Comparison of ENCODE assay signal across 34 cellular contexts in the genomic region with DNA sequence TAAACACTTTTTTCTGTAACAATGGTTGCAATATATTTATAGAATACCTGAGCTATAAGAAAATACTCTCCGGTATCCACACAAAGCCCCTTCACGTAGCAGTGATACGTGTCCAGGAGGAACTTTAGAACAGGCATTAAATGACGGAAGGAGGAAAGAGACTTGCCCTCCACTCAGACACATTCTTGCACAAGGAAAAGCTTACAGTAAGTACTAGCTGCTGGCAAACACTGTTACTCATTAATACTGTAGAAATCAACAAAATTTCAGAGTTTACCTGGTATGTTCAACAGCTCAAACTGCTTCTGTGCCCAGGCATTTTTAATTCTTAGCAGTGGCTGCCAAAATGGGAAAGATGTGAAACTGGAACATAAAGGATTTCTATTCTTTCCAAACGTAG. TPM values are rescaled to one million over a fixed set of nuclear protein-coding genes. Genes with fewer than 3 reads are reported as not detected.
"Had no signal": no experiment of that assay in that cellular context is flagged by ENCODE, and none has a peak within 500 bp of the region (broad histone marks: within the 10 kb centered on the region; RNA-seq: fewer than 3 reads in every experiment).

No MANE protein-coding gene starts in this region.

- H3K27me3 ChIP-seq: adrenal gland, body of pancreas, brain microvascular endothelial cell, breast epithelium had no signal

- H3K4me3 ChIP-seq: adrenal gland, body of pancreas, breast epithelium had no signal

- H3K36me3 ChIP-seq: adrenal gland, brain microvascular endothelial cell, breast epithelium had no signal

- ATAC-seq: activated CD8-positive, alpha-beta T cell treated with anti-CD3 and anti-CD28 coated beads for 36 hours; activated naive CD4-positive, alpha-beta T cell treated with anti-CD3 and anti-CD28 coated beads, Interleukin-2, amount 50 U/mL, for 72 hours; activated T-cell treated with anti-CD3 and anti-CD28 coated beads, Interleukin-2, amount 50 U/mL, for 4 hours; activated T-cell treated with anti-CD3 and anti-CD28 coated beads, Interleukin-2, amount 50 U/mL, for 72 hours; activated T-helper 17 cell treated with anti-CD3 and anti-CD28 coated beads, Interleukin-2, amount 50 U/mL, for 72 hours; body of pancreas had no signal

- DNase-seq: activated B cell treated with CpG ODN at 0.5 μM for 24 hours; activated CD4-positive, alpha-beta memory T cell treated with anti-CD3 and anti-CD28 coated beads for 36 hours; activated CD4-positive, alpha-beta T cell treated with anti-CD3 and anti-CD28 coated beads for 4 hours; activated CD4-positive, alpha-beta T cell treated with anti-CD3 and anti-CD28 coated beads, Interleukin-2, amount 10 ng/mL, durations not matched to agents 24 days and 14 days; activated CD4-positive, alpha-beta T cell treated with anti-CD3 and anti-CD28 coated beads, Interleukin-2, amount 50 U/mL, for 1 hour; activated CD4-positive, alpha-beta T cell treated with anti-CD3 and anti-CD28 coated beads, Interleukin-2, amount 50 U/mL, for 4 hours; activated CD4-positive, CD25-positive, alpha-beta regulatory T cell treated with anti-CD3 and anti-CD28 coated beads, Interleukin-2, amount 50 U/mL, for 72 hours; activated CD8-positive, alpha-beta memory T cell treated with anti-CD3 and anti-CD28 coated beads, Interleukin-2, amount 50 U/mL, for 4 hours; activated CD8-positive, alpha-beta T cell treated with anti-CD3 and anti-CD28 coated beads for 36 hours; activated effector memory CD4-positive, alpha-beta T cell treated with anti-CD3 and anti-CD28 coated beads, Interleukin-2, amount 50 U/mL, for 16 hours; activated gamma-delta T cell treated with Interleukin-2 at 50 U/mL for 16 hours; activated naive CD4-positive, alpha-beta T cell; activated naive CD4-positive, alpha-beta T cell treated with anti-CD3 and anti-CD28 coated beads for 36 hours; activated naive CD4-positive, alpha-beta T cell treated with anti-CD3 and anti-CD28 coated beads, Interleukin-2, amount 50 U/mL, for 16 hours; activated naive CD8-positive, alpha-beta T cell treated with anti-CD3 and anti-CD28 coated beads for 36 hours; activated T-cell treated with anti-CD3 and anti-CD28 coated beads for 4 hours; activated T-cell treated with anti-CD3 and anti-CD28 coated beads, Interleukin-2, amount 50 U/mL, for 1 hour; activated T-cell treated with anti-CD3 and anti-CD28 coated beads, Interleukin-2, amount 50 U/mL, for 4 hours; activated T-cell treated with anti-CD3 and anti-CD28 coated beads, Interleukin-2, amount 50 U/mL, for 72 hours; adrenal gland; amniotic stem cell; aorta; body of pancreas; brain microvascular endothelial cell; central memory CD4-positive, alpha-beta T cell; cerebellar nuclear complex; T-helper 1 cell; T-helper 2 cell; T-helper 9 cell had no signal

- H3K9me3 ChIP-seq: adrenal gland, body of pancreas, breast epithelium had no signal

- H3K4me1 ChIP-seq: body of pancreas, breast epithelium had no signal

- H3K27ac ChIP-seq: adrenal gland, body of pancreas, brain microvascular endothelial cell, breast epithelium, VCaP had no signal

RNA-seq across cellular contexts. Expression of a gene that starts 41.7 kb away (rescaled TPM):
- total RNA-seq: activated CD4-positive, alpha-beta memory T cell treated with anti-CD3 and anti-CD28 coated beads for 36 hours; activated CD4-positive, alpha-beta T cell treated with anti-CD3 and anti-CD28 coated beads, Interleukin-2, amount 10 ng/mL, durations not matched to agents 24 days and 14 days; activated CD8-positive, alpha-beta memory T cell treated with anti-CD3 and anti-CD28 coated beads for 36 hours; activated CD8-positive, alpha-beta T cell treated with anti-CD3 and anti-CD28 coated beads for 36 hours; activated naive CD4-positive, alpha-beta T cell treated with anti-CD3 and anti-CD28 coated beads for 36 hours; activated naive CD4-positive, alpha-beta T cell treated with anti-CD3 and anti-CD28 coated beads, Interleukin-2, amount 50 U/mL, for 72 hours; activated naive CD8-positive, alpha-beta T cell treated with anti-CD3 and anti-CD28 coated beads for 36 hours; activated T-cell treated with anti-CD3 and anti-CD28 coated beads, Interleukin-2, amount 50 U/mL, for 72 hours; activated T-helper 17 cell treated with anti-CD3 and anti-CD28 coated beads, Interleukin-2, amount 50 U/mL, for 72 hours had no signal
